In genomic region chr2:94861308-94862152, GRCh38 we compare ENCODE assay signal across 15 cellular contexts. TPM values are rescaled to one million over a fixed set of nuclear protein-coding genes. Genes with fewer than 3 reads are reported as not detected.
DNase-seq lines count a peak whose midpoint lies in the region; ATAC-seq and TF ChIP-seq lines count a peak whose summit lies in the region.
"Had no signal": no experiment of that assay in that cellular context is flagged by ENCODE, and none has a peak within 500 bp of the region (broad histone marks: within the 10 kb centered on the region; RNA-seq: fewer than 3 reads in every experiment).

No MANE protein-coding gene starts in this region.

- no peak overlapping the region for H3K9ac ChIP-seq in neural progenitor cell

- peaks cover 99% of the 10 kb centered on the region for H3K27me3 ChIP-seq in GM23338 (ENCODE audit: insufficient read depth)
- H3K27me3 ChIP-seq in ectodermal cell (ENCODE audit: control insufficient read depth, insufficient read depth, low read length, poor library complexity, severe bottlenecking), result peaks cover 60% of the 10 kb centered on the region
- no peaks in the 10 kb centered on the region for H3K27me3 ChIP-seq in neural progenitor cell

- H3K4me2 ChIP-seq in GM23338 (peak overlapping the region; percentile 82), neural progenitor cell (no peak overlapping the region)

- H2AFZ ChIP-seq in GM23338 (no peak overlapping the region), neural progenitor cell (replicated peaks) (no peak overlapping the region)

- H3K9me3 Mint-ChIP-seq in GM23338 (no peaks in the 10 kb centered on the region), neural progenitor cell (peaks cover 9% of the 10 kb centered on the region)
- H3K9me3 Mint-ChIP-seq: activated T-cell treated with anti-CD3 and anti-CD28 coated beads, Interleukin-2, amount 50 U/mL, for 4 hours had no signal

- WGBS in ectodermal cell, 2 experiments, result 34 to 38% methylated on average over 60 of the region's 60 CpGs

- H3K4me1 Mint-ChIP-seq in GM23338, result peaks cover 9% of the 10 kb centered on the region; the same call in 1 of the 3 replicates
- H3K4me1 Mint-ChIP-seq in neural progenitor cell, result no peaks in the 10 kb centered on the region
- H3K4me1 Mint-ChIP-seq: CD4-positive, alpha-beta memory T cell; natural killer cell had no signal

- H3K36me3 Mint-ChIP-seq in GM23338 (ENCODE audit: low read depth) (no peaks in the 10 kb centered on the region), neural progenitor cell (no peaks in the 10 kb centered on the region)
- H3K36me3 Mint-ChIP-seq: CD4-positive, alpha-beta memory T cell; natural killer cell had no signal

- peak; percentile 90 for ATAC-seq in GM23338
- ATAC-seq: activated T-cell treated with anti-CD3 and anti-CD28 coated beads, Interleukin-2, amount 50 U/mL, for 4 hours; natural killer cell had no signal

- H3K27ac Mint-ChIP-seq in GM23338, result no peak overlapping the region
- H3K27ac Mint-ChIP-seq in neural progenitor cell, result no peak overlapping the region
- H3K27ac Mint-ChIP-seq: CD4-positive, alpha-beta memory T cell; natural killer cell had no signal

- H3K27ac ChIP-seq in GM23338 (ENCODE audit: low read depth) (no peak overlapping the region), ectodermal cell (ENCODE audit: insufficient read depth, low read depth, low read length, poor library complexity, severe bottlenecking) (no peak overlapping the region), neural progenitor cell (no peak overlapping the region)
- H3K27ac ChIP-seq: tibial artery had no signal

- H4K20me1 ChIP-seq in GM23338 (replicated peaks; ENCODE audit: insufficient read depth) (no peaks in the 10 kb centered on the region), neural progenitor cell (ENCODE audit: low read depth) (no peaks in the 10 kb centered on the region)

- H3K9me2 ChIP-seq in GM23338 (ENCODE audit: insufficient read depth), result no peaks in the 10 kb centered on the region

- no peaks in the 10 kb centered on the region for H3K9me3 ChIP-seq in ectodermal cell (ENCODE audit: control insufficient read depth, low read length)
- peaks cover 22% of the 10 kb centered on the region for H3K9me3 ChIP-seq in neural progenitor cell (ENCODE audit: low read depth)
- H3K9me3 ChIP-seq: tibial artery had no signal

- peak overlapping the region; percentile 64 for H3K4me3 Mint-ChIP-seq in GM23338
- peak overlapping the region; percentile 54 for H3K4me3 Mint-ChIP-seq in neural progenitor cell
- H3K4me3 Mint-ChIP-seq: activated T-cell treated with anti-CD3 and anti-CD28 coated beads, Interleukin-2, amount 50 U/mL, for 4 hours; CD4-positive, alpha-beta memory T cell; natural killer cell had no signal

- H3K36me3 ChIP-seq in GM23338 (ENCODE audit: insufficient read depth) (no peaks in the 10 kb centered on the region), ectodermal cell (ENCODE audit: control insufficient read depth, insufficient read depth, low read length) (no peaks in the 10 kb centered on the region), neural progenitor cell (no peaks in the 10 kb centered on the region)
- H3K36me3 ChIP-seq: tibial artery had no signal

- H3K79me2 ChIP-seq in GM23338 (replicated peaks; ENCODE audit: insufficient read depth), result no peaks in the 10 kb centered on the region
- no peaks in the 10 kb centered on the region for H3K79me2 ChIP-seq in neural progenitor cell (ENCODE audit: low read depth)

- no peak for TF ChIP-seq CTCF in GM23338 (conservative IDR thresholded peaks at IDR 0.05; ENCODE audit: low read depth in 2 of 2)
- no peak for TF ChIP-seq CTCF in neural progenitor cell (IDR thresholded peaks at IDR 0.05)

- H3K4me1 ChIP-seq in GM23338 (ENCODE audit: insufficient read depth) (no peaks in the 10 kb centered on the region), ectodermal cell (ENCODE audit: control insufficient read depth, insufficient read depth, low read length) (no peaks in the 10 kb centered on the region), neural progenitor cell (no peaks in the 10 kb centered on the region)

- H3F3A ChIP-seq in GM23338 (replicated peaks; ENCODE audit: low read depth) (no peaks in the 10 kb centered on the region), neural progenitor cell (ENCODE audit: low read depth) (no peaks in the 10 kb centered on the region)

- H3K27me3 Mint-ChIP-seq in GM23338 (ENCODE audit: insufficient read depth, low read depth, poor library complexity) (peaks cover 79% of the 10 kb centered on the region), neural progenitor cell (ENCODE audit: insufficient read depth, low read depth) (peaks cover 39% of the 10 kb centered on the region)

- DNase-seq in DMS53 treated with DMSO at 0.1 percent for 48 hours (lab: John Stamatoyannopoulos, UW; ENCODE audit: unreplicated experiment) (peak; percentile 24), GM23338 (ENCODE audit: low spot score) (peak; percentile 61), neural progenitor cell (ENCODE audit: low spot score) (no peak), cortex of kidney (lab: John Stamatoyannopoulos, UW) (no peak), activated gamma-delta T cell treated with Interleukin-2 at 50 U/mL for 16 hours (no peak), hippocampal formation (lab: John Stamatoyannopoulos, UW) (no peak), NK-92 (lab: John Stamatoyannopoulos, UW; ENCODE audit: unreplicated experiment) (no peak)
- DNase-seq: activated T-cell treated with anti-CD3 and anti-CD28 coated beads, Interleukin-2, amount 50 U/mL, for 4 hours; anterior cingulate cortex; CD4-positive, alpha-beta memory T cell; effector CD4-positive, alpha-beta T cell; natural killer cell; NCI-H1092 treated with DMSO at 0.1 percent for 48 hours had no signal

- H3K4me3 ChIP-seq in GM23338 (peak overlapping the region; percentile 60), ectodermal cell (ENCODE audit: insufficient read depth, low read depth, low read length) (peak overlapping the region; percentile 24), neural progenitor cell (no peak overlapping the region)
- H3K4me3 ChIP-seq: tibial artery had no signal

TF ChIP-seq in GM23338, 12 proteins besides CTCF, POLR2A, EP300 and RAD21:
- peak; percentile 47 for TF ChIP-seq EZH2 (IDR thresholded peaks at IDR 0.05; ENCODE audit: low read depth, unreplicated experiment)
- no peak for TF ChIP-seq STAT1 (IDR thresholded peaks at IDR 0.05; ENCODE audit: unreplicated experiment)
- TF ChIP-seq POLR2AphosphoS5 (IDR thresholded peaks at IDR 0.05; ENCODE audit: low read depth), result no peak
- no peak for TF ChIP-seq JUNB (IDR thresholded peaks at IDR 0.05; ENCODE audit: unreplicated experiment)
- TF ChIP-seq ZNF114 (CRISPR knock-in tag; IDR thresholded peaks at IDR 0.05), result no peak
- TF ChIP-seq ETS1 (IDR thresholded peaks at IDR 0.05), result no peak

RNA-seq across cellular contexts. Expression of gene TEKT4, which starts 9.7 kb away (rescaled TPM):
- not detected in 2 replicates for total RNA-seq in GM23338 (2014; rRNA removed; shearing (Covaris generic))
- not detected in 2 replicates for polyA plus RNA-seq in GM23338 (2016; fragmentation: Nextera tagmentation; extraction: Ambion mirVana)
- not detected for polyA plus RNA-seq in ectodermal cell (2013, experiment 1 of 4)
- not detected for polyA plus RNA-seq in ectodermal cell (2013, experiment 2 of 4)
- polyA plus RNA-seq in ectodermal cell (2013, experiment 3 of 4), result not detected
- polyA plus RNA-seq in ectodermal cell (2013, experiment 4 of 4), result not detected
- total RNA-seq in neural progenitor cell (ENCODE audit: low replicate concordance), result not detected in 2 replicates
- total RNA-seq: activated T-cell treated with anti-CD3 and anti-CD28 coated beads, Interleukin-2, amount 50 U/mL, for 4 hours; CD4-positive, alpha-beta memory T cell; natural killer cell had no signal
- polyA plus RNA-seq: CD4-positive, alpha-beta memory T cell had no signal

Comparison
In these comparisons a context has a peak if more than half of its experiments do, and no peak if none do; other contexts are left out.
1. DNase-seq: peak in DMS53 treated with DMSO at 0.1 percent for 48 hours (single experiment) and GM23338 (single experiment); none in neural progenitor cell (single experiment), cortex of kidney (single experiment), activated gamma-delta T cell treated with Interleukin-2 at 50 U/mL for 16 hours (single experiment), hippocampal formation (0 of 2) and NK-92 (single experiment).